1 cellular context compared by ENCODE assay signal in the genomic region with DNA sequence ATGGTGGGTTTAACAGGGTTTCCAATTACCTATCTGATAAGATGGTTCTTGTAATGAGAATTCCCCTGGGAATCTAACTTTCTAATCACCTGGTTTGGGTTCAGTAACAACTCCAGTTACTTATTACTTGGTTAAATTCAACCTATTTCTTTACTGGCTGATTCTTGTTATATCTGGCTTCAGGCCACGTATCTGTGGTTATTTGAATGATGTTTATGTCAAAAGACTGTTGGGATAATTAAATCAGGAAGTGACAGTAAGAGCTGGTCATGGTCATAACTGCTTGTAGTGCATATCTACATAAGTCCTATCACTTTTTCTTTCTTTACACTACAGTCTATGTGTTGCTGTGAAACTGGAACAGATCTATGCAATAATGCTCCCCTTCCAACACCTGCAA.
TF ChIP-seq lines count a peak whose summit lies in the region.

No MANE protein-coding gene starts in this region.

TF ChIP-seq in A549, 52 proteins besides CTCF, POLR2A, EP300 and RAD21 (continued from another document):
- TF ChIP-seq, protein P1, sequence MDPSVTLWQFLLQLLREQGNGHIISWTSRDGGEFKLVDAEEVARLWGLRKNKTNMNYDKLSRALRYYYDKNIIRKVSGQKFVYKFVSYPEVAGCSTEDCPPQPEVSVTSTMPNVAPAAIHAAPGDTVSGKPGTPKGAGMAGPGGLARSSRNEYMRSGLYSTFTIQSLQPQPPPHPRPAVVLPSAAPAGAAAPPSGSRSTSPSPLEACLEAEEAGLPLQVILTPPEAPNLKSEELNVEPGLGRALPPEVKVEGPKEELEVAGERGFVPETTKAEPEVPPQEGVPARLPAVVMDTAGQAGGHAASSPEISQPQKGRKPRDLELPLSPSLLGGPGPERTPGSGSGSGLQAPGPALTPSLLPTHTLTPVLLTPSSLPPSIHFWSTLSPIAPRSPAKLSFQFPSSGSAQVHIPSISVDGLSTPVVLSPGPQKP (IDR thresholded peaks at IDR 0.05; ENCODE audit: low read depth, low read length), result no peak
- TF ChIP-seq JUN (IDR thresholded peaks at IDR 0.05) (no peak), GATA3 (IDR thresholded peaks at IDR 0.05; ENCODE audit: borderline replicate concordance) (no peak), HOXB5 (CRISPR knock-in tag; IDR thresholded peaks at IDR 0.05) (no peak), BHLHE40 (IDR thresholded peaks at IDR 0.05; ENCODE audit: low read depth, low read length) (no peak), EHMT2 (IDR thresholded peaks at IDR 0.05; ENCODE audit: low read depth) (no peak), RARB (CRISPR knock-in tag; IDR thresholded peaks at IDR 0.05) (no peak), SREBF2 (IDR thresholded peaks at IDR 0.05) (no peak), POLR2AphosphoS2 (conservative IDR thresholded peaks at IDR 0.05; ENCODE audit: low read length) (no peak), FOXS1 (CRISPR knock-in tag; IDR thresholded peaks at IDR 0.05) (no peak), CHD4 (IDR thresholded peaks at IDR 0.05; ENCODE audit: borderline replicate concordance) (no peak), KDM5A (IDR thresholded peaks at IDR 0.05) (no peak), ZFP36 (IDR thresholded peaks at IDR 0.05; ENCODE audit: borderline replicate concordance, partially characterized antibody) (no peak)
- TF ChIP-seq, protein P2, sequence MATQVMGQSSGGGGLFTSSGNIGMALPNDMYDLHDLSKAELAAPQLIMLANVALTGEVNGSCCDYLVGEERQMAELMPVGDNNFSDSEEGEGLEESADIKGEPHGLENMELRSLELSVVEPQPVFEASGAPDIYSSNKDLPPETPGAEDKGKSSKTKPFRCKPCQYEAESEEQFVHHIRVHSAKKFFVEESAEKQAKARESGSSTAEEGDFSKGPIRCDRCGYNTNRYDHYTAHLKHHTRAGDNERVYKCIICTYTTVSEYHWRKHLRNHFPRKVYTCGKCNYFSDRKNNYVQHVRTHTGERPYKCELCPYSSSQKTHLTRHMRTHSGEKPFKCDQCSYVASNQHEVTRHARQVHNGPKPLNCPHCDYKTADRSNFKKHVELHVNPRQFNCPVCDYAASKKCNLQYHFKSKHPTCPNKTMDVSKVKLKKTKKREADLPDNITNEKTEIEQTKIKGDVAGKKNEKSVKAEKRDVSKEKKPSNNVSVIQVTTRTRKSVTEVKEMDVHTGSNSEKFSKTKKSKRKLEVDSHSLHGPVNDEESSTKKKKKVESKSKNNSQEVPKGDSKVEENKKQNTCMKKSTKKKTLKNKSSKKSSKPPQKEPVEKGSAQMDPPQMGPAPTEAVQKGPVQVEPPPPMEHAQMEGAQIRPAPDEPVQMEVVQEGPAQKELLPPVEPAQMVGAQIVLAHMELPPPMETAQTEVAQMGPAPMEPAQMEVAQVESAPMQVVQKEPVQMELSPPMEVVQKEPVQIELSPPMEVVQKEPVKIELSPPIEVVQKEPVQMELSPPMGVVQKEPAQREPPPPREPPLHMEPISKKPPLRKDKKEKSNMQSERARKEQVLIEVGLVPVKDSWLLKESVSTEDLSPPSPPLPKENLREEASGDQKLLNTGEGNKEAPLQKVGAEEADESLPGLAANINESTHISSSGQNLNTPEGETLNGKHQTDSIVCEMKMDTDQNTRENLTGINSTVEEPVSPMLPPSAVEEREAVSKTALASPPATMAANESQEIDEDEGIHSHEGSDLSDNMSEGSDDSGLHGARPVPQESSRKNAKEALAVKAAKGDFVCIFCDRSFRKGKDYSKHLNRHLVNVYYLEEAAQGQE (IDR thresholded peaks at IDR 0.05), result no peak
- TF ChIP-seq, protein P3, sequence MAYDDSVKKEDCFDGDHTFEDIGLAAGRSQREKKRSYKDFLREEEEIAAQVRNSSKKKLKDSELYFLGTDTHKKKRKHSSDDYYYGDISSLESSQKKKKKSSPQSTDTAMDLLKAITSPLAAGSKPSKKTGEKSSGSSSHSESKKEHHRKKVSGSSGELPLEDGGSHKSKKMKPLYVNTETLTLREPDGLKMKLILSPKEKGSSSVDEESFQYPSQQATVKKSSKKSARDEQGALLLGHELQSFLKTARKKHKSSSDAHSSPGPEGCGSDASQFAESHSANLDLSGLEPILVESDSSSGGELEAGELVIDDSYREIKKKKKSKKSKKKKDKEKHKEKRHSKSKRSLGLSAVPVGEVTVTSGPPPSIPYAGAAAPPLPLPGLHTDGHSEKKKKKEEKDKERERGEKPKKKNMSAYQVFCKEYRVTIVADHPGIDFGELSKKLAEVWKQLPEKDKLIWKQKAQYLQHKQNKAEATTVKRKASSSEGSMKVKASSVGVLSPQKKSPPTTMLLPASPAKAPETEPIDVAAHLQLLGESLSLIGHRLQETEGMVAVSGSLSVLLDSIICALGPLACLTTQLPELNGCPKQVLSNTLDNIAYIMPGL (CRISPR knock-in tag; IDR thresholded peaks at IDR 0.05; ENCODE audit: borderline replicate concordance), result no peak
- TF ChIP-seq, protein P4, sequence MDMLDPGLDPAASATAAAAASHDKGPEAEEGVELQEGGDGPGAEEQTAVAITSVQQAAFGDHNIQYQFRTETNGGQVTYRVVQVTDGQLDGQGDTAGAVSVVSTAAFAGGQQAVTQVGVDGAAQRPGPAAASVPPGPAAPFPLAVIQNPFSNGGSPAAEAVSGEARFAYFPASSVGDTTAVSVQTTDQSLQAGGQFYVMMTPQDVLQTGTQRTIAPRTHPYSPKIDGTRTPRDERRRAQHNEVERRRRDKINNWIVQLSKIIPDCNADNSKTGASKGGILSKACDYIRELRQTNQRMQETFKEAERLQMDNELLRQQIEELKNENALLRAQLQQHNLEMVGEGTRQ (IDR thresholded peaks at IDR 0.05), result no peak
- TF ChIP-seq, protein P5, sequence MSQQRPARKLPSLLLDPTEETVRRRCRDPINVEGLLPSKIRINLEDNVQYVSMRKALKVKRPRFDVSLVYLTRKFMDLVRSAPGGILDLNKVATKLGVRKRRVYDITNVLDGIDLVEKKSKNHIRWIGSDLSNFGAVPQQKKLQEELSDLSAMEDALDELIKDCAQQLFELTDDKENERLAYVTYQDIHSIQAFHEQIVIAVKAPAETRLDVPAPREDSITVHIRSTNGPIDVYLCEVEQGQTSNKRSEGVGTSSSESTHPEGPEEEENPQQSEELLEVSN (IDR thresholded peaks at IDR 0.05; ENCODE audit: borderline replicate concordance, low read depth), result no peak
